Comparison of ENCODE assay signal across 10 cellular contexts in genomic region chr22:30305906-30306628, GRCh38. TPM values are rescaled to one million over a fixed set of nuclear protein-coding genes. Genes with fewer than 3 reads are reported as not detected.
DNase-seq lines count a peak whose midpoint lies in the region; ATAC-seq and TF ChIP-seq lines count a peak whose summit lies in the region.
"Had no signal": no experiment of that assay in that cellular context is flagged by ENCODE, and none has a peak within 500 bp of the region (broad histone marks: within the 10 kb centered on the region; RNA-seq: fewer than 3 reads in every experiment).

No MANE protein-coding gene starts in this region.

- WGBS in esophagus muscularis mucosa: 44% methylated on average over 3 of the region's 3 CpGs

- peak overlapping the region; percentile 73 to 77 (median 75) for H3K4me3 Mint-ChIP-seq in T-cell
- H3K4me3 Mint-ChIP-seq in stimulated activated naive B cell treated with anti-CD40 and anti-IgM and Interleukin-4, amounts not matched to agents 10 μg/mL and 1 μg/mL and 100 μg/mL, for 72 hours: peak overlapping the region; percentile 58 to 75

- TF ChIP-seq POLR2A in esophagus muscularis mucosa (IDR thresholded peaks at IDR 0.05; ENCODE audit: low read depth): no peak

- no peaks in the 10 kb centered on the region for H3K27me3 ChIP-seq in esophagus muscularis mucosa
- H3K27me3 ChIP-seq: SJSA1 had no signal

- H3K4me1 Mint-ChIP-seq in T-cell: peaks cover 99 to 100% (median 99%) of the 10 kb centered on the region in 3 donors
- peaks cover 88 to 100% of the 10 kb centered on the region in 2 donors for H3K4me1 Mint-ChIP-seq in stimulated activated naive B cell treated with anti-CD40 and anti-IgM and Interleukin-4, amounts not matched to agents 10 μg/mL and 1 μg/mL and 100 μg/mL, for 72 hours

- H3K36me3 ChIP-seq in HEK293 (ENCODE audit: control insufficient read depth in 2 of 2, insufficient read depth in 1 of 2, low read length in 2 of 2) (peaks cover 0 to 34% of the 10 kb centered on the region in 2 experiments; a peak in 1 of 3 replicates), esophagus muscularis mucosa (peaks cover 0 to 28% (median 13%) of the 10 kb centered on the region in 4 donors)

- POLR2A ChIA-PET in HEK293 (lab: Yijun Ruan, JAX): no interaction called here
- POLR2A ChIA-PET in T-cell (lab: Charles Lee): interaction anchor here (0.6 to 1.0 kb wide), 5 partner anchors 10 to 118 kb away, joined by 3 to 5 read pairs (median 4); partner anchors contain the start of gene TBC1D10A (in 1 of the 2)

- H3K27me3 Mint-ChIP-seq in T-cell: no peaks in the 10 kb centered on the region
- no peaks in the 10 kb centered on the region for H3K27me3 Mint-ChIP-seq in stimulated activated naive B cell treated with anti-CD40 and anti-IgM and Interleukin-4, amounts not matched to agents 10 μg/mL and 1 μg/mL and 100 μg/mL, for 72 hours

- ATAC-seq in T-cell (replicated peaks in 1 of 4) (peak; percentile 65 to 73 (median 67)), HG03097 (IDR thresholded peaks at IDR 0.05; ENCODE audit: low FRiP score, unreplicated experiment) (no peak)
- ATAC-seq in stimulated activated naive B cell treated with anti-CD40 and anti-IgM and Interleukin-4, amounts not matched to agents 10 μg/mL and 1 μg/mL and 100 μg/mL, for 72 hours (replicated peaks): no peak

- intact Hi-C loops in esophagus muscularis mucosa (cut with DNase I): no loop called here

- CTCF ChIA-PET in HEK293 (lab: Yijun Ruan, JAX): interaction anchor here (0.6 to 1.4 kb wide), 3 partner anchors 9 to 32 kb away, joined by 3 to 5 read pairs (median 3); no protein-coding TSS in a partner anchor
- CTCF ChIA-PET in T-cell (lab: Charles Lee): interaction anchor here in 1 of 2 donors (0.9 to 2.1 kb wide), 4 partner anchors 16 to 50 kb away, joined by 3 to 7 read pairs (median 6); partner anchors contain the start of genes CASTOR1, CCDC157 and SF3A1

- no peak for TF ChIP-seq EP300 in esophagus muscularis mucosa (IDR thresholded peaks at IDR 0.05)

- no peaks in the 10 kb centered on the region for H3K9me3 Mint-ChIP-seq in T-cell
- H3K9me3 Mint-ChIP-seq in stimulated activated naive B cell treated with anti-CD40 and anti-IgM and Interleukin-4, amounts not matched to agents 10 μg/mL and 1 μg/mL and 100 μg/mL, for 72 hours: no peaks in the 10 kb centered on the region

- H3K27ac ChIP-seq in HEK293 (ENCODE audit: extremely low read depth, low read depth, low read length) (no peak overlapping the region), esophagus muscularis mucosa (replicated peaks in 1 of 4) (peak overlapping the region; percentile 76 to 88 (median 84))
- H3K27ac ChIP-seq: SJSA1 had no signal

- TF ChIP-seq CTCF in HEK293 (tag by site-specific recombination; IDR thresholded peaks at IDR 0.05) (no peak), esophagus muscularis mucosa (IDR thresholded peaks at IDR 0.05) (no peak)

- peaks cover 24% of the 10 kb centered on the region for H3K36me3 Mint-ChIP-seq in T-cell
- peaks cover 14 to 39% of the 10 kb centered on the region in 2 donors for H3K36me3 Mint-ChIP-seq in stimulated activated naive B cell treated with anti-CD40 and anti-IgM and Interleukin-4, amounts not matched to agents 10 μg/mL and 1 μg/mL and 100 μg/mL, for 72 hours

- no peaks in the 10 kb centered on the region for H3K4me1 ChIP-seq in HEK293 (ENCODE audit: control insufficient read depth, insufficient read depth, low read length)
- H3K4me1 ChIP-seq in esophagus muscularis mucosa: peaks cover 99 to 100% (median 100%) of the 10 kb centered on the region in 4 donors

- no peaks in the 10 kb centered on the region for H3K9me3 ChIP-seq in HEK293 (ENCODE audit: control insufficient read depth, insufficient read depth, low read depth, low read length)
- H3K9me3 ChIP-seq in esophagus muscularis mucosa: no peaks in the 10 kb centered on the region
- H3K9me3 ChIP-seq: SJSA1 had no signal

- H3K4me3 ChIP-seq in HEK293 (ENCODE audit: low read depth, low read length): no peak overlapping the region
- H3K4me3 ChIP-seq in esophagus muscularis mucosa: peak overlapping the region in 1 of 4 donors; percentile 21
- H3K4me3 ChIP-seq: SJSA1 had no signal

- peak overlapping the region; percentile 98 to 99 for H3K27ac Mint-ChIP-seq in T-cell
- H3K27ac Mint-ChIP-seq in stimulated activated naive B cell treated with anti-CD40 and anti-IgM and Interleukin-4, amounts not matched to agents 10 μg/mL and 1 μg/mL and 100 μg/mL, for 72 hours: peak overlapping the region; percentile 95

- DNase-seq in T-cell (peak in 11 of 34 experiments; percentile 27 to 63 (median 51)), esophagus muscularis mucosa (ENCODE audit: extremely low spot score) (no peak), SW 1271 (lab: John Stamatoyannopoulos, UW) (no peak), NCI-H526 treated with DMSO at 0.1 percent for 48 hours (lab: John Stamatoyannopoulos, UW) (no peak), NCI-H510A treated with DMSO at 0.1 percent for 48 hours (lab: John Stamatoyannopoulos, UW) (no peak)
- no peak for DNase-seq in stimulated activated naive B cell treated with anti-CD40 and anti-IgM and Interleukin-4, amounts not matched to agents 10 μg/mL and 1 μg/mL and 100 μg/mL, for 72 hours

TF ChIP-seq in HEK293, 187 proteins besides CTCF, POLR2A, EP300 and RAD21:
- no peak for TF ChIP-seq ZNF169 (tag by site-specific recombination; IDR thresholded peaks at IDR 0.05)
- TF ChIP-seq PRDM4 (tag by site-specific recombination; IDR thresholded peaks at IDR 0.05): peak; percentile 83
- no peak for TF ChIP-seq ZBTB44 (tag by site-specific recombination; IDR thresholded peaks at IDR 0.05)
- peak; percentile 57; the same call in 1 of the 2 replicates for TF ChIP-seq SCRT2 (tag by site-specific recombination; IDR thresholded peaks at IDR 0.05)

RNA-seq across cellular contexts. Expression of gene CASTOR1, which starts 16.8 kb away (rescaled TPM):
- 10 to 100 TPM; 12.8 to 21.9 (median 16.1) TPM for total RNA-seq in T-cell
- total RNA-seq in esophagus muscularis mucosa: 10 to 100 TPM; 16.5 to 19.4 (median 17.8) TPM

RNA-seq across cellular contexts. Expression of gene TBC1D10A, which starts 20.7 kb away (rescaled TPM):
- 10 to 100 TPM; 56.2 to 84.3 (median 82.3) TPM for total RNA-seq in T-cell
- 10 to 100 TPM; 29.5 to 40.3 (median 38.0) TPM for total RNA-seq in esophagus muscularis mucosa

RNA-seq across cellular contexts. Expression of gene OSM, which starts 39.4 kb away (rescaled TPM):
- 10 to 100 TPM in 2 of 5 donors, 1 to 10 TPM in 3; 5.9 to 16.5 (median 7.4) TPM for total RNA-seq in T-cell
- 1 to 10 TPM in 1 of 4 donors, under 1 TPM in 1, not detected in 2; 0.57 to 8.3 TPM for total RNA-seq in esophagus muscularis mucosa
- total RNA-seq: H1, SJSA1 had no signal

RNA-seq across cellular contexts. Expression of gene SF3A1, which starts 50.6 kb away (rescaled TPM):
- total RNA-seq in T-cell (100 to 1,000 TPM; 272 to 323 (median 292) TPM), esophagus muscularis mucosa (10 to 100 TPM; 32.8 to 85.8 (median 60.0) TPM)

RNA-seq across cellular contexts. Expression of gene CCDC157, which starts 50.7 kb away (rescaled TPM):
- total RNA-seq in T-cell (10 to 100 TPM in 1 of 5 donors, 1 to 10 TPM in 4; 4.6 to 10.9 (median 5.1) TPM), esophagus muscularis mucosa (1 to 10 TPM; 1.5 to 2.5 (median 1.6) TPM)

Comparison
In these comparisons a context has a peak if more than half of its experiments do, and no peak if none do; other contexts are left out.
1. ATAC-seq: peak in T-cell (4 of 4); none in stimulated activated naive B cell treated with anti-CD40 and anti-IgM and Interleukin-4, amounts not matched to agents 10 μg/mL and 1 μg/mL and 100 μg/mL, for 72 hours (0 of 2) and HG03097 (single experiment).